In genomic region chr12:3965096-3965495, GRCh38 we compare ENCODE assay signal across 20 cellular contexts.
"Had no signal": no experiment of that assay in that cellular context is flagged by ENCODE, and none has a peak within 500 bp of the region (broad histone marks: within the 10 kb centered on the region; RNA-seq: fewer than 3 reads in every experiment).

No MANE protein-coding gene starts in this region.

- H3K9me3 ChIP-seq: left lung, thoracic aorta had no signal

- H3K4me3 Mint-ChIP-seq: activated CD4-positive, alpha-beta T cell treated with anti-CD3 and anti-CD28 coated beads, Interleukin-2, amount 10 ng/mL, durations not matched to agents 7 days and 5 days; activated CD8-positive, alpha-beta T cell treated with anti-CD3 and anti-CD28 coated beads, Interleukin-2, amount 10 ng/mL, durations not matched to agents 7 days and 5 days; activated T-helper 1 cell treated with anti-CD3 and anti-CD28 coated beads, Interleukin-12 subunit alpha, Interleukin-12 subunit beta, Interleukin-2, Interleukin-4 antibody, amounts not matched to agents 30 ng/mL and 10 ng/mL and 1 ng/mL, durations not matched to agents 14 hours and 24 hours and 36 hours had no signal

- H3K4me1 ChIP-seq: foreskin keratinocyte, left lung had no signal

- H3K9me3 Mint-ChIP-seq: activated CD4-positive, alpha-beta T cell treated with anti-CD3 and anti-CD28 coated beads, Interleukin-2, amount 10 ng/mL, durations not matched to agents 7 days and 5 days; activated T-helper 1 cell treated with anti-CD3 and anti-CD28 coated beads, Interleukin-12 subunit alpha, Interleukin-12 subunit beta, Interleukin-2, Interleukin-4 antibody, amounts not matched to agents 30 ng/mL and 10 ng/mL and 1 ng/mL, durations not matched to agents 14 hours and 24 hours and 36 hours had no signal

- FAIRE-seq: kidney, TTC549 had no signal

- H3K36me3 ChIP-seq: brain microvascular endothelial cell, left lung, thoracic aorta, WERI-Rb-1 had no signal

- H3K27ac Mint-ChIP-seq: activated CD4-positive, alpha-beta T cell treated with anti-CD3 and anti-CD28 coated beads, Interleukin-2, amount 10 ng/mL, durations not matched to agents 7 days and 5 days; activated CD8-positive, alpha-beta T cell treated with anti-CD3 and anti-CD28 coated beads, Interleukin-2, amount 10 ng/mL, durations not matched to agents 7 days and 5 days; activated T-helper 1 cell treated with anti-CD3 and anti-CD28 coated beads, Interleukin-12 subunit alpha, Interleukin-12 subunit beta, Interleukin-2, Interleukin-4 antibody, amounts not matched to agents 30 ng/mL and 10 ng/mL and 1 ng/mL, durations not matched to agents 14 hours and 24 hours and 36 hours had no signal

- H3K27me3 ChIP-seq: brain microvascular endothelial cell, foreskin keratinocyte had no signal

- DNase-seq: activated CD4-positive, alpha-beta T cell treated with anti-CD3 and anti-CD28 coated beads, Interleukin-2, amount 10 ng/mL, durations not matched to agents 7 days and 5 days; activated CD4-positive, CD25-positive, alpha-beta regulatory T cell treated with anti-CD3 and anti-CD28 coated beads, Interleukin-2, amount 50 U/mL, for 72 hours; activated CD8-positive, alpha-beta T cell treated with anti-CD3 and anti-CD28 coated beads, Interleukin-2, amount 10 ng/mL, durations not matched to agents 7 days and 5 days; activated gamma-delta T cell; activated naive CD4-positive, alpha-beta T cell treated with anti-CD3 and anti-CD28 coated beads, Interleukin-2, amount 50 U/mL, for 16 hours; aorta; brain microvascular endothelial cell; caudate nucleus; effector memory CD4-positive, alpha-beta T cell; foreskin keratinocyte; kidney; left lung; nucleus accumbens; stimulated activated CD4-positive, alpha-beta T cell treated with anti-CD3 and anti-CD28 coated beads, Interleukin-4, amount 100 ng/mL, for 1 hour; stimulated activated naive CD4-positive, alpha-beta T cell treated with Interleukin-2 at 50 U/mL for 16 hours had no signal

- H3K27me3 Mint-ChIP-seq: activated CD4-positive, alpha-beta T cell treated with anti-CD3 and anti-CD28 coated beads, Interleukin-2, amount 10 ng/mL, durations not matched to agents 7 days and 5 days had no signal

- H3K4me3 ChIP-seq: left lung, lung, thoracic aorta had no signal

- H3K27ac ChIP-seq: brain microvascular endothelial cell, foreskin keratinocyte, left lung, thoracic aorta, WERI-Rb-1 had no signal

- ATAC-seq: activated CD8-positive, alpha-beta T cell treated with anti-CD3 and anti-CD28 coated beads, Interleukin-2, amount 10 ng/mL, durations not matched to agents 7 days and 5 days; foreskin keratinocyte had no signal
